In genomic region chr7:13851756-13852155, GRCh38 we compare ENCODE assay signal across 14 cellular contexts.
DNase-seq lines count a peak whose midpoint lies in the region; ATAC-seq and TF ChIP-seq lines count a peak whose summit lies in the region.
"Had no signal": no experiment of that assay in that cellular context is flagged by ENCODE, and none has a peak within 500 bp of the region (broad histone marks: within the 10 kb centered on the region; RNA-seq: fewer than 3 reads in every experiment).

No MANE protein-coding gene starts in this region.

- no peaks in the 10 kb centered on the region for H3K36me3 Mint-ChIP-seq in nephron progenitor cell (ENCODE audit: low read depth)
- H3K36me3 Mint-ChIP-seq: activated CD4-positive, alpha-beta memory T cell treated with anti-CD3 and anti-CD28 coated beads for 36 hours; activated naive CD8-positive, alpha-beta T cell treated with anti-CD3 and anti-CD28 coated beads for 36 hours had no signal

- H3K4me3 Mint-ChIP-seq in nephron progenitor cell = no peak overlapping the region
- H3K4me3 Mint-ChIP-seq: activated CD4-positive, alpha-beta memory T cell treated with anti-CD3 and anti-CD28 coated beads for 36 hours; activated naive CD8-positive, alpha-beta T cell treated with anti-CD3 and anti-CD28 coated beads for 36 hours had no signal

- H3K4me1 Mint-ChIP-seq in nephron progenitor cell = peaks cover 28% of the 10 kb centered on the region

- no peak for ATAC-seq in left lobe of liver
- ATAC-seq in HG02938 (IDR thresholded peaks at IDR 0.05; ENCODE audit: unreplicated experiment) = no peak
- ATAC-seq: mucosa of descending colon had no signal

- peaks cover 6% of the 10 kb centered on the region for H3K9me3 Mint-ChIP-seq in nephron progenitor cell
- H3K9me3 Mint-ChIP-seq: activated CD4-positive, alpha-beta memory T cell treated with anti-CD3 and anti-CD28 coated beads for 36 hours; activated naive CD8-positive, alpha-beta T cell treated with anti-CD3 and anti-CD28 coated beads for 36 hours had no signal

- no peak for TF ChIP-seq CTCF in nephron progenitor cell (IDR thresholded peaks at IDR 0.05)

- H3K27me3 Mint-ChIP-seq in nephron progenitor cell (ENCODE audit: low read depth, poor library complexity) = peaks cover 5% of the 10 kb centered on the region
- H3K27me3 Mint-ChIP-seq: activated CD4-positive, alpha-beta memory T cell treated with anti-CD3 and anti-CD28 coated beads for 36 hours; activated naive CD8-positive, alpha-beta T cell treated with anti-CD3 and anti-CD28 coated beads for 36 hours had no signal

- peak; percentile 26 for DNase-seq in GM04503 (ENCODE audit: low read depth)
- DNase-seq in NCI-H2107 (lab: John Stamatoyannopoulos, UW) = peak; percentile 59
- peak; percentile 30 for DNase-seq in cerebellar cortex (ENCODE audit: low spot score)
- peak; percentile 4 for DNase-seq in nephron progenitor cell
- no peak for DNase-seq in NCI-H774 (lab: John Stamatoyannopoulos, UW)
- DNase-seq in activated effector memory CD4-positive, alpha-beta T cell treated with anti-CD3 and anti-CD28 coated beads, Interleukin-2, amount 50 U/mL, for 16 hours = no peak
- DNase-seq in left lobe of liver (ENCODE audit: low spot score) = no peak
- DNase-seq: activated CD4-positive, alpha-beta memory T cell treated with anti-CD3 and anti-CD28 coated beads for 36 hours; activated naive CD8-positive, alpha-beta T cell treated with anti-CD3 and anti-CD28 coated beads for 36 hours; dorsolateral prefrontal cortex; mucosa of descending colon; right cardiac atrium; upper lobe of left lung had no signal

- H3K27ac Mint-ChIP-seq in nephron progenitor cell = peak overlapping the region; percentile 62
- H3K27ac Mint-ChIP-seq: activated CD4-positive, alpha-beta memory T cell treated with anti-CD3 and anti-CD28 coated beads for 36 hours; activated naive CD8-positive, alpha-beta T cell treated with anti-CD3 and anti-CD28 coated beads for 36 hours had no signal

Comparison
In these comparisons a context has a peak if more than half of its experiments do, and no peak if none do; other contexts are left out.
1. DNase-seq: peak in GM04503 (single experiment), NCI-H2107 (single experiment), cerebellar cortex (single experiment) and nephron progenitor cell (single experiment); none in NCI-H774 (single experiment), activated effector memory CD4-positive, alpha-beta T cell treated with anti-CD3 and anti-CD28 coated beads, Interleukin-2, amount 50 U/mL, for 16 hours (single experiment) and left lobe of liver (single experiment).